16 cellular contexts compared by ENCODE assay signal in the genomic region with DNA sequence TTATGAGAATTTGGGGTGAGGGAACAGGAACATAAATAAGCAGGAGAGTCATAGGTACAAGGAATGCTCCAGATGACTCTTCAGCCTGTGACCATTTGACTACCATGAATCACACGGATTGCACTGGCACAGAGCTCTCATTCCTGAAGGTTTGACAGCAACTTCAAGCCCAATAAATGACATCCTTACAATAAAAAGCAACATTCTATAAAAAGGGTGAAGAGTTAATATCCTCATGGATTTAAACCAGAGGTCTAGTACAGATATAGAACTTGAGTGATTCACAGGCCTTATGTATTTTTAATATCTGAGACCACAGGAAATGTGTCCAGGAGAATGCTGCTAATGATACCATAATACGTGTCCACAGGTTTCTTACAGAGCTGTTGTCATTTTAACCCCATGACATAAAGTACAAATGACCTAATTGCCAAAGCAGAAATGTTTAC.
DNase-seq lines count a peak whose midpoint lies in the region; ATAC-seq and TF ChIP-seq lines count a peak whose summit lies in the region.
"Had no signal": no experiment of that assay in that cellular context is flagged by ENCODE, and none has a peak within 500 bp of the region (broad histone marks: within the 10 kb centered on the region; RNA-seq: fewer than 3 reads in every experiment).

No MANE protein-coding gene starts in this region.

- H3K36me3 ChIP-seq in SK-N-SH (replicated peaks in 1 of 2; ENCODE audit: control insufficient read depth in 1 of 2, insufficient read depth in 2 of 2, low read length in 1 of 2): no peaks in the 10 kb centered on the region
- H3K36me3 ChIP-seq: ovary had no signal

- POLR2A ChIA-PET in SK-N-SH (lab: Yijun Ruan, JAX): no interaction called here

- no peaks in the 10 kb centered on the region for H3K79me2 ChIP-seq in SK-N-SH (ENCODE audit: insufficient read depth)

- no peaks in the 10 kb centered on the region for H3K9me2 ChIP-seq in SK-N-SH

- CTCF ChIA-PET in SK-N-SH (lab: Yijun Ruan, JAX): no interaction called here

- no peak overlapping the region for H3K9ac ChIP-seq in SK-N-SH

- no peak for TF ChIP-seq RAD21 in SK-N-SH (IDR thresholded peaks at IDR 0.05; ENCODE audit: low read length)

- H2AFZ ChIP-seq in SK-N-SH (ENCODE audit: low read depth): peak overlapping the region; percentile 35; the same call in 1 of the 2 replicates
- H2AFZ ChIP-seq: PC-9 had no signal

- 32% methylated on average over 2 of the region's 2 CpGs for WGBS in SK-N-SH (ENCODE audit: low lambda C conversion rate)

- H4K20me1 ChIP-seq in SK-N-SH (ENCODE audit: insufficient read depth): no peaks in the 10 kb centered on the region

- DNase-seq in ELR (ENCODE audit: low read depth) (peak; percentile 58), SK-N-SH (no peak), fibroblast of peridontal ligament (ENCODE audit: extremely low read depth) (peak; percentile 68), skeletal muscle cell (ENCODE audit: low read depth) (peak; percentile 79), NCI-H345 treated with DMSO at 0.1 percent for 48 hours (lab: John Stamatoyannopoulos, UW; ENCODE audit: unreplicated experiment) (no peak), omental fat pad (ENCODE audit: low spot score) (no peak)
- no peak for DNase-seq in NK-92 treated with Interleukin-12 subunit alpha and Interleukin-12 subunit beta, amount 100 ng/mL, for 24 hours (lab: John Stamatoyannopoulos, UW)
- DNase-seq: activated T-cell treated with anti-CD3 and anti-CD28 coated beads, Interleukin-2, amount 50 U/mL, for 24 hours; foreskin melanocyte; NCI-H1417 treated with DMSO at 0.1 percent for 48 hours; NCI-H510A treated with DMSO at 0.1 percent for 48 hours; ovary; T-helper 17 cell had no signal

- ATAC-seq in GM18858 (IDR thresholded peaks at IDR 0.05; ENCODE audit: unreplicated experiment) (no peak), omental fat pad (ENCODE audit: low FRiP score) (no peak)
- ATAC-seq: T-helper 17 cell had no signal

- H3K4me3 ChIP-seq in SK-N-SH (ENCODE audit: low read depth in 2 of 2, low read length in 1 of 2): no peak overlapping the region
- no peak overlapping the region for H3K4me3 ChIP-seq in skeletal muscle cell (ENCODE audit: low read depth, low read length)
- H3K4me3 ChIP-seq: ovary, PC-9 had no signal

- H3K27me3 ChIP-seq in SK-N-SH (ENCODE audit: insufficient read depth): no peaks in the 10 kb centered on the region
- H3K27me3 ChIP-seq: ovary had no signal

- no peak overlapping the region for H3K4me2 ChIP-seq in SK-N-SH
- H3K4me2 ChIP-seq: PC-9 had no signal

- H3K9me3 ChIP-seq in SK-N-SH: no peaks in the 10 kb centered on the region
- H3K9me3 ChIP-seq: ovary had no signal

- TF ChIP-seq EP300 in SK-N-SH (IDR thresholded peaks at IDR 0.05; ENCODE audit: borderline replicate concordance in 1 of 2, low read depth in 1 of 2, low read length in 1 of 2): peak in 1 of 2 experiments; percentile 27; a peak in 1 of 4 replicates

- peaks cover 0 to 4% of the 10 kb centered on the region in 2 experiments; a peak in 1 of 4 replicates for H3K4me1 ChIP-seq in SK-N-SH (ENCODE audit: control insufficient read depth in 1 of 2, insufficient read depth in 2 of 2, low read depth in 1 of 2, low read length in 1 of 2)

- peak overlapping the region in 1 of 2 experiments; percentile 53; a peak in 2 of 4 replicates for H3K27ac ChIP-seq in SK-N-SH (ENCODE audit: low read depth in 2 of 2, low read length in 1 of 2)
- H3K27ac ChIP-seq: C4-2B, ovary, PC-9 had no signal

- no peaks in the 10 kb centered on the region for H3F3A ChIP-seq in SK-N-SH (replicated peaks; ENCODE audit: insufficient read depth)

- TF ChIP-seq CTCF in SK-N-SH (IDR thresholded peaks at IDR 0.05): no peak
- no peak for TF ChIP-seq CTCF in omental fat pad (IDR thresholded peaks at IDR 0.05)

TF ChIP-seq in SK-N-SH, 30 proteins besides CTCF, POLR2A, EP300 and RAD21 (continues in another document):
- no peak for TF ChIP-seq POLR2AphosphoS5 (IDR thresholded peaks at IDR 0.05; ENCODE audit: low read depth, low read length)
- TF ChIP-seq GATA2 (CRISPR knock-in tag; IDR thresholded peaks at IDR 0.05): no peak
- TF ChIP-seq FOXJ3 (CRISPR knock-in tag; IDR thresholded peaks at IDR 0.05): no peak
- peak; percentile 51; the same call in 1 of the 2 replicates for TF ChIP-seq MEF2A (IDR thresholded peaks at IDR 0.05; ENCODE audit: borderline replicate concordance, low read depth)
- no peak for TF ChIP-seq RCOR1 (IDR thresholded peaks at IDR 0.05; ENCODE audit: low read length)
- no peak for TF ChIP-seq SIN3A (IDR thresholded peaks at IDR 0.05; ENCODE audit: borderline replicate concordance, low read depth, low read length)
- TF ChIP-seq YY1 (IDR thresholded peaks at IDR 0.05; ENCODE audit: low read depth): no peak
- TF ChIP-seq, protein P1, sequence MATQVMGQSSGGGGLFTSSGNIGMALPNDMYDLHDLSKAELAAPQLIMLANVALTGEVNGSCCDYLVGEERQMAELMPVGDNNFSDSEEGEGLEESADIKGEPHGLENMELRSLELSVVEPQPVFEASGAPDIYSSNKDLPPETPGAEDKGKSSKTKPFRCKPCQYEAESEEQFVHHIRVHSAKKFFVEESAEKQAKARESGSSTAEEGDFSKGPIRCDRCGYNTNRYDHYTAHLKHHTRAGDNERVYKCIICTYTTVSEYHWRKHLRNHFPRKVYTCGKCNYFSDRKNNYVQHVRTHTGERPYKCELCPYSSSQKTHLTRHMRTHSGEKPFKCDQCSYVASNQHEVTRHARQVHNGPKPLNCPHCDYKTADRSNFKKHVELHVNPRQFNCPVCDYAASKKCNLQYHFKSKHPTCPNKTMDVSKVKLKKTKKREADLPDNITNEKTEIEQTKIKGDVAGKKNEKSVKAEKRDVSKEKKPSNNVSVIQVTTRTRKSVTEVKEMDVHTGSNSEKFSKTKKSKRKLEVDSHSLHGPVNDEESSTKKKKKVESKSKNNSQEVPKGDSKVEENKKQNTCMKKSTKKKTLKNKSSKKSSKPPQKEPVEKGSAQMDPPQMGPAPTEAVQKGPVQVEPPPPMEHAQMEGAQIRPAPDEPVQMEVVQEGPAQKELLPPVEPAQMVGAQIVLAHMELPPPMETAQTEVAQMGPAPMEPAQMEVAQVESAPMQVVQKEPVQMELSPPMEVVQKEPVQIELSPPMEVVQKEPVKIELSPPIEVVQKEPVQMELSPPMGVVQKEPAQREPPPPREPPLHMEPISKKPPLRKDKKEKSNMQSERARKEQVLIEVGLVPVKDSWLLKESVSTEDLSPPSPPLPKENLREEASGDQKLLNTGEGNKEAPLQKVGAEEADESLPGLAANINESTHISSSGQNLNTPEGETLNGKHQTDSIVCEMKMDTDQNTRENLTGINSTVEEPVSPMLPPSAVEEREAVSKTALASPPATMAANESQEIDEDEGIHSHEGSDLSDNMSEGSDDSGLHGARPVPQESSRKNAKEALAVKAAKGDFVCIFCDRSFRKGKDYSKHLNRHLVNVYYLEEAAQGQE (IDR thresholded peaks at IDR 0.05; ENCODE audit: low read depth, low read length): no peak
- no peak for TF ChIP-seq TAF1 (IDR thresholded peaks at IDR 0.05; ENCODE audit: borderline replicate concordance, low read depth, low read length)
- TF ChIP-seq, protein P2, sequence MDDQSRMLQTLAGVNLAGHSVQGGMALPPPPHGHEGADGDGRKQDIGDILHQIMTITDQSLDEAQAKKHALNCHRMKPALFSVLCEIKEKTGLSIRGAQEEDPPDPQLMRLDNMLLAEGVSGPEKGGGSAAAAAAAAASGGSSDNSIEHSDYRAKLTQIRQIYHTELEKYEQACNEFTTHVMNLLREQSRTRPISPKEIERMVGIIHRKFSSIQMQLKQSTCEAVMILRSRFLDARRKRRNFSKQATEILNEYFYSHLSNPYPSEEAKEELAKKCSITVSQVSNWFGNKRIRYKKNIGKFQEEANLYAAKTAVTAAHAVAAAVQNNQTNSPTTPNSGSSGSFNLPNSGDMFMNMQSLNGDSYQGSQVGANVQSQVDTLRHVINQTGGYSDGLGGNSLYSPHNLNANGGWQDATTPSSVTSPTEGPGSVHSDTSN (IDR thresholded peaks at IDR 0.05): peak; percentile 74
- TF ChIP-seq JUND (IDR thresholded peaks at IDR 0.05): no peak
- no peak for TF ChIP-seq CHD2 (IDR thresholded peaks at IDR 0.05; ENCODE audit: low read length, partially characterized antibody)
- no peak; the same call in 1 of the 2 replicates for TF ChIP-seq NFIC (IDR thresholded peaks at IDR 0.05; ENCODE audit: borderline replicate concordance)
- no peak for TF ChIP-seq EZH2phosphoT487 (IDR thresholded peaks at IDR 0.05; ENCODE audit: borderline replicate concordance, low read depth)
- no peak for TF ChIP-seq FOXM1 (IDR thresholded peaks at IDR 0.05; ENCODE audit: low read depth)
- TF ChIP-seq GABPA (IDR thresholded peaks at IDR 0.05; ENCODE audit: low read depth): no peak
- TF ChIP-seq, protein P3, sequence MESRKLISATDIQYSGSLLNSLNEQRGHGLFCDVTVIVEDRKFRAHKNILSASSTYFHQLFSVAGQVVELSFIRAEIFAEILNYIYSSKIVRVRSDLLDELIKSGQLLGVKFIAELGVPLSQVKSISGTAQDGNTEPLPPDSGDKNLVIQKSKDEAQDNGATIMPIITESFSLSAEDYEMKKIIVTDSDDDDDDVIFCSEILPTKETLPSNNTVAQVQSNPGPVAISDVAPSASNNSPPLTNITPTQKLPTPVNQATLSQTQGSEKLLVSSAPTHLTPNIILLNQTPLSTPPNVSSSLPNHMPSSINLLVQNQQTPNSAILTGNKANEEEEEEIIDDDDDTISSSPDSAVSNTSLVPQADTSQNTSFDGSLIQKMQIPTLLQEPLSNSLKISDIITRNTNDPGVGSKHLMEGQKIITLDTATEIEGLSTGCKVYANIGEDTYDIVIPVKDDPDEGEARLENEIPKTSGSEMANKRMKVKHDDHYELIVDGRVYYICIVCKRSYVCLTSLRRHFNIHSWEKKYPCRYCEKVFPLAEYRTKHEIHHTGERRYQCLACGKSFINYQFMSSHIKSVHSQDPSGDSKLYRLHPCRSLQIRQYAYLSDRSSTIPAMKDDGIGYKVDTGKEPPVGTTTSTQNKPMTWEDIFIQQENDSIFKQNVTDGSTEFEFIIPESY (IDR thresholded peaks at IDR 0.05; ENCODE audit: borderline replicate concordance, low read depth): no peak
- TF ChIP-seq, protein P4, sequence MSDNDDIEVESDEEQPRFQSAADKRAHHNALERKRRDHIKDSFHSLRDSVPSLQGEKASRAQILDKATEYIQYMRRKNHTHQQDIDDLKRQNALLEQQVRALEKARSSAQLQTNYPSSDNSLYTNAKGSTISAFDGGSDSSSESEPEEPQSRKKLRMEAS (IDR thresholded peaks at IDR 0.05; ENCODE audit: low read depth): no peak
- TF ChIP-seq MXI1 (IDR thresholded peaks at IDR 0.05; ENCODE audit: low read depth, low read length): no peak

Comparison
In these comparisons a context has a peak if more than half of its experiments do, and no peak if none do; other contexts are left out.
1. DNase-seq: peak in ELR (single experiment), fibroblast of peridontal ligament (single experiment) and skeletal muscle cell (single experiment); none in SK-N-SH (single experiment), NK-92 treated with Interleukin-12 subunit alpha and Interleukin-12 subunit beta, amount 100 ng/mL, for 24 hours (single experiment), NCI-H345 treated with DMSO at 0.1 percent for 48 hours (single experiment) and omental fat pad (single experiment).